Comparison of ENCODE assay signal across 3 cellular contexts in the genomic region with DNA sequence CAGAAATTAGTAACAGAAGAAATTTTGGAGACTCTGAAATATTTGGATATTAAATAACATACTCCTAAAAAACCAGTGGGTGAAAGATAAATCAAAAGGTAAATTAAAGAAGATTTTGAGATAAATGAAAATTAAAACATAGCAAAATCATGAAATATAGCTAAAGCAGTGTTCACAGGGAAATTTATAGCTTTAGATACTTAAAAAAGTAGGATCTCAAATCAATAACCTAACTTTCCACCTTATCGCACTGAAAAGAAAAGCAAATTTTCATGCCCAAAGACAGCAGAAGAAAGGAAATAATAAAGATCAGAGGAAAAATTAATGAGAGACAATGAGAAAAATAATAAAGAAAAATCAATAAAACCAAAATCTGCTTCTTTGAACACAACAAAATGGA.
"Had no signal": no experiment of that assay in that cellular context is flagged by ENCODE, and none has a peak within 500 bp of the region (broad histone marks: within the 10 kb centered on the region; RNA-seq: fewer than 3 reads in every experiment).

No MANE protein-coding gene starts in this region.

- H3K4me3 ChIP-seq: GM12878 had no signal

- DNase-seq: GDM1, GF-D8 had no signal

- ATAC-seq: GM12878 had no signal
